Comparison of ENCODE assay signal across 8 cellular contexts in the genomic region with DNA sequence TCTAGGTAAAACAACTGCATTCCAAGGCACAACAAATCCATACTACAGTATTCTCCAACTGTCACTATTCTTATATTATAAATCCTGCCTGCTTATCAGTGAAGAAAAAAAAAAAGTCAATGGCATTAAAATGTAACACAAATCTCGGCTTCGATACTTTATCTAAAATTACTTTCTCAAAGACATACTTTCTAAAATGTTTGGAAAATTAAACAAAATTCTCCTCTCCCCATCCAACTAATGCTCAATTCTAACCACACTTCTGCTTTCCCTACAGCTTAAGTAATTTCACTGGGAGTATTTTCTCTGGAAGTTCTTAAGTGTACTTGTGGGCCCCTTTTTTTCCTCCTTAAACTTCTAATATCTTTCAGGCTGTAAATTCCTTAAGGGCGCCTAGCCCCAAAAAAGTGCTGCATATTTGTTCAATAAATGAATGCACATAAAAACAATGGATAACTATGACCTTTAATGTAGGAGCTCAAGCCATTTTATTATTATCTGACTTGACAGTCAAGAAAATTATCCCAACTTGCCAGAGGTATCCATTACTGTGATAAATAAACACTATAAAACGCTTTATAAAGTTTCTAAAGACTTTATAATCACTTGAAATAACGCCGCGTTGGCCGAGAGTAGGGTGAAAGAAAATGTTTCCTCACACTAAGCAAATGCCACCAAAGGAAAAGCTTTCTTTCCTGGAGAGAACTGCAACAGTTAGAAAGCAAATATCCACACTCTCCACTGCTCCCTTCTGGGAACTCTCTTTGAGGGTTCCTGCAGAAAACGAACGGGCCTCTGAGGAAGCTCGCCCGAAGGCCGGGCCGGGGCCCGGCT. TPM values are rescaled to one million over a fixed set of nuclear protein-coding genes. Genes with fewer than 3 reads are reported as not detected.
DNase-seq lines count a peak whose midpoint lies in the region; ATAC-seq and TF ChIP-seq lines count a peak whose summit lies in the region.

No MANE protein-coding gene starts in this region.

- peak overlapping the region; percentile 73 to 98 (median 94) for H3K4me3 ChIP-seq in heart right ventricle
- H3K4me3 ChIP-seq in iPS DF 6.9 (ENCODE audit: low read length), result peak overlapping the region; percentile 60

- H3K27me3 Mint-ChIP-seq in activated CD8-positive, alpha-beta T cell treated with anti-CD3 and anti-CD28 coated beads for 36 hours, result no peaks in the 10 kb centered on the region
- H3K27me3 Mint-ChIP-seq in stimulated activated naive B cell treated with anti-CD40 and anti-IgM and Interleukin-4, amounts not matched to agents 10 μg/mL and 1 μg/mL and 100 μg/mL, for 72 hours, result no peaks in the 10 kb centered on the region

- no peaks in the 10 kb centered on the region for H3K36me3 Mint-ChIP-seq in activated CD8-positive, alpha-beta T cell treated with anti-CD3 and anti-CD28 coated beads for 36 hours (ENCODE audit: low read depth)
- peaks cover 4% of the 10 kb centered on the region in 2 donors for H3K36me3 Mint-ChIP-seq in stimulated activated naive B cell treated with anti-CD40 and anti-IgM and Interleukin-4, amounts not matched to agents 10 μg/mL and 1 μg/mL and 100 μg/mL, for 72 hours

- H3K9me3 ChIP-seq in heart right ventricle, result no peaks in the 10 kb centered on the region
- no peaks in the 10 kb centered on the region for H3K9me3 ChIP-seq in iPS DF 6.9 (ENCODE audit: control insufficient read depth, insufficient read depth, low read length)

- no peaks in the 10 kb centered on the region for H3K9me3 Mint-ChIP-seq in activated CD8-positive, alpha-beta T cell treated with anti-CD3 and anti-CD28 coated beads for 36 hours
- no peaks in the 10 kb centered on the region for H3K9me3 Mint-ChIP-seq in stimulated activated naive B cell treated with anti-CD40 and anti-IgM and Interleukin-4, amounts not matched to agents 10 μg/mL and 1 μg/mL and 100 μg/mL, for 72 hours

- intact Hi-C loops in heart right ventricle (cut with DNase I), result loop anchor here in 2 of 10 donors (2.0 kb wide), 1 partner anchor 37 kb away; the partner anchor contains the start of gene DTD2 (in 2 of the 2)
- intact Hi-C loops in left ventricle myocardium superior (cut with micrococcal nuclease), result no loop called here
- intact Hi-C loops in activated CD8-positive, alpha-beta T cell treated with anti-CD3 and anti-CD28 coated beads for 36 hours (cut with micrococcal nuclease), result loop anchor here (5.0 kb wide), 1 partner anchor 38 kb away; the partner anchor contains the start of gene DTD2

- TF ChIP-seq CTCF in heart right ventricle (IDR thresholded peaks at IDR 0.05), result no peak
- TF ChIP-seq CTCF in activated CD8-positive, alpha-beta T cell treated with anti-CD3 and anti-CD28 coated beads for 36 hours (IDR thresholded peaks at IDR 0.05), result no peak

- POLR2A ChIA-PET in activated CD8-positive, alpha-beta T cell treated with anti-CD3 and anti-CD28 coated beads for 36 hours (lab: Charles Lee), result interaction anchor here (1.1 to 3.3 kb wide), 4 partner anchors 9 to 43 kb away, joined by 4 to 16 read pairs (median 5); partner anchors contain the start of gene DTD2

- H3K27ac ChIP-seq in heart right ventricle (peak overlapping the region; percentile 39 to 95 (median 91)), iPS DF 6.9 (ENCODE audit: low read length) (no peak overlapping the region)

- no peak overlapping the region for H3K27ac Mint-ChIP-seq in activated CD8-positive, alpha-beta T cell treated with anti-CD3 and anti-CD28 coated beads for 36 hours
- H3K27ac Mint-ChIP-seq in stimulated activated naive B cell treated with anti-CD40 and anti-IgM and Interleukin-4, amounts not matched to agents 10 μg/mL and 1 μg/mL and 100 μg/mL, for 72 hours, result peak overlapping the region; percentile 16

- no peaks in the 10 kb centered on the region for H3K27me3 ChIP-seq in heart right ventricle
- no peaks in the 10 kb centered on the region for H3K27me3 ChIP-seq in iPS DF 6.9 (ENCODE audit: control insufficient read depth, insufficient read depth, low read length)

- H3K4me3 Mint-ChIP-seq in activated CD8-positive, alpha-beta T cell treated with anti-CD3 and anti-CD28 coated beads for 36 hours, result peak overlapping the region; percentile 92
- H3K4me3 Mint-ChIP-seq in stimulated activated naive B cell treated with anti-CD40 and anti-IgM and Interleukin-4, amounts not matched to agents 10 μg/mL and 1 μg/mL and 100 μg/mL, for 72 hours, result peak overlapping the region; percentile 94 to 99

- WGBS in heart right ventricle, 2 donors, result 2 to 4% methylated on average over 15 of the region's 15 CpGs
- WGBS in iPS DF 6.9 (ENCODE audit: insufficient coverage, insufficient read length), result no CpG with 5 or more reads among the region's 15 CpGs

- H3K4me1 ChIP-seq in heart right ventricle, result peaks cover 0 to 43% (median 19%) of the 10 kb centered on the region in 9 donors
- no peaks in the 10 kb centered on the region for H3K4me1 ChIP-seq in iPS DF 6.9 (ENCODE audit: control insufficient read depth, insufficient read depth, low read length)

- DNase-seq in heart right ventricle (no peak), left ventricle myocardium superior (no peak), iPS DF 6.9 (ENCODE audit: low read depth, low spot score) (no peak)
- no peak for DNase-seq in activated CD8-positive, alpha-beta T cell treated with anti-CD3 and anti-CD28 coated beads for 36 hours
- no peak for DNase-seq in stimulated activated naive B cell treated with anti-CD40 and anti-IgM and Interleukin-4, amounts not matched to agents 10 μg/mL and 1 μg/mL and 100 μg/mL, for 72 hours
- DNase-seq in effector CD8-positive, alpha-beta T cell (lab: John Stamatoyannopoulos, UW), result no peak
- no peak for DNase-seq in stimulated activated CD4-positive, alpha-beta T cell treated with anti-CD3 and anti-CD28 coated beads, Interleukin-12 subunit alpha, Interleukin-12 subunit beta, amount 100 ng/mL, for 4 hours

- CTCF ChIA-PET in activated CD8-positive, alpha-beta T cell treated with anti-CD3 and anti-CD28 coated beads for 36 hours (lab: Charles Lee), result interaction anchor here (0.9 to 3.1 kb wide), 12 partner anchors 9 to 212 kb away, joined by 3 to 21 read pairs (median 4); partner anchors contain the start of genes DTD2 and HECTD1

- H3K36me3 ChIP-seq in heart right ventricle (no peaks in the 10 kb centered on the region), iPS DF 6.9 (ENCODE audit: control insufficient read depth, insufficient read depth, low read length) (no peaks in the 10 kb centered on the region)

- peaks cover 20% of the 10 kb centered on the region for H3K4me1 Mint-ChIP-seq in activated CD8-positive, alpha-beta T cell treated with anti-CD3 and anti-CD28 coated beads for 36 hours (ENCODE audit: low read depth)
- peaks cover 15 to 41% of the 10 kb centered on the region in 2 donors for H3K4me1 Mint-ChIP-seq in stimulated activated naive B cell treated with anti-CD40 and anti-IgM and Interleukin-4, amounts not matched to agents 10 μg/mL and 1 μg/mL and 100 μg/mL, for 72 hours

- ATAC-seq in heart right ventricle (peak in 1 of 8 donors; percentile 80), left ventricle myocardium superior (no peak), HG02678 (IDR thresholded peaks at IDR 0.05; ENCODE audit: unreplicated experiment) (no peak)
- no peak for ATAC-seq in activated CD8-positive, alpha-beta T cell treated with anti-CD3 and anti-CD28 coated beads for 36 hours
- ATAC-seq in stimulated activated naive B cell treated with anti-CD40 and anti-IgM and Interleukin-4, amounts not matched to agents 10 μg/mL and 1 μg/mL and 100 μg/mL, for 72 hours (replicated peaks), result no peak

RNA-seq across cellular contexts. Expression of gene HEATR5A, which starts 1.0 kb away (rescaled TPM):
- 10 to 100 TPM; 39.7 to 55.1 (median 46.2) TPM for total RNA-seq in heart right ventricle
- polyA plus RNA-seq in heart right ventricle, result 10 to 100 TPM; 17.0 to 65.0 TPM
- 46.8 TPM for total RNA-seq in left ventricle myocardium superior
- total RNA-seq in activated CD8-positive, alpha-beta T cell treated with anti-CD3 and anti-CD28 coated beads for 36 hours, result 10 to 100 TPM; 12.7 to 15.7 TPM

RNA-seq across cellular contexts. Expression of gene DTD2, which starts 37.9 kb away (rescaled TPM):
- total RNA-seq in heart right ventricle (1 to 10 TPM; 4.2 to 9.5 (median 6.6) TPM), left ventricle myocardium superior (8.4 TPM)
- 1 to 10 TPM; 4.2 to 5.3 TPM for polyA plus RNA-seq in heart right ventricle
- 10 to 100 TPM; 25.4 to 25.6 TPM for total RNA-seq in activated CD8-positive, alpha-beta T cell treated with anti-CD3 and anti-CD28 coated beads for 36 hours
